Comparison of ENCODE assay signal across 10 cellular contexts in the genomic region with DNA sequence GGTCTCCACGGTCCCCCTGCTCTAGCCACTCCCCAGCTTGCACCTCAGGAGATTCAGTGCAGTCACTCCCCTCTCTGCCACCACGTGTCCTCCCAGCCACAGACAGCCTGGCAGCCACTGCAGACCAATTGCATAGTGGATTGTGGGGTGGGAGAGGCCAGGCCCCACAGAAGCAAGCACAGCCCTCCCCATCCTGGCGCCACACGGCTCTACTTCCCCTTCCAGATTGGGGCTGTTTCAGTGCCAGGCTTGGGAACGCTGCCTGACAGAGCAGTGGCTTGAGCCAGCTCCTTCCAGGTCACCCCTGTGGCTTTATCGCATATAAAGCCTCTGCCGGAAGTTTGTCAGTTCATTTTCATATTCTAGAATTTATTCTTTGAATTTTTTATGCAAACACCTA.
A peak's percentile ranks its signal among the peaks of the same experiment; 100 is the strongest.
DNase-seq lines count a peak whose midpoint lies in the region; TF ChIP-seq lines count a peak whose summit lies in the region.
"Had no signal": no experiment of that assay in that cellular context is flagged by ENCODE, and none has a peak within 500 bp of the region (broad histone marks: within the 10 kb centered on the region; RNA-seq: fewer than 3 reads in every experiment).

No MANE protein-coding gene starts in this region.

- TF ChIP-seq CTCF in coronary artery (IDR thresholded peaks at IDR 0.05) (no peak), GM20000 (IDR thresholded peaks at IDR 0.05; ENCODE audit: extremely low read depth, missing control alignments) (no peak)

- H3K79me1 ChIP-seq in mesendoderm (ENCODE audit: low read length), result no peaks in the 10 kb centered on the region

- H3K27ac ChIP-seq in coronary artery (peak overlapping the region; percentile 14 to 24), substantia nigra (ENCODE audit: low read depth, low read length, poor library complexity, severe bottlenecking) (no peak overlapping the region), mesendoderm (ENCODE audit: low read depth, low read length) (no peak overlapping the region)
- H3K27ac ChIP-seq: adrenal gland had no signal

- H4K5ac ChIP-seq in mesendoderm (ENCODE audit: low read length), result no peak overlapping the region

- H2BK15ac ChIP-seq in mesendoderm (replicated peaks; ENCODE audit: low read depth), result no peak overlapping the region

- H2BK120ac ChIP-seq in mesendoderm (ENCODE audit: low read depth, low read length), result no peak overlapping the region

- H2AK5ac ChIP-seq in mesendoderm (ENCODE audit: low read length), result no peak overlapping the region

- no peak overlapping the region for H3K23ac ChIP-seq in mesendoderm (ENCODE audit: low read length)

- no peaks in the 10 kb centered on the region for H3K36me3 ChIP-seq in mesendoderm (ENCODE audit: control insufficient read depth, insufficient read depth, low read length)
- H3K36me3 ChIP-seq: adrenal gland had no signal

- peaks cover 7% of the 10 kb centered on the region for H3K4me1 ChIP-seq in mesendoderm (ENCODE audit: control insufficient read depth, low read depth, low read length)

- H3K18ac ChIP-seq in mesendoderm (ENCODE audit: low read length), result no peak overlapping the region

- H3K27me3 ChIP-seq in mesendoderm (ENCODE audit: insufficient read depth, low read length, poor library complexity), result no peaks in the 10 kb centered on the region
- H3K27me3 ChIP-seq: adrenal gland had no signal

- H3K9ac ChIP-seq in mesendoderm (ENCODE audit: low read length), result no peak overlapping the region

- no peak overlapping the region for H3K56ac ChIP-seq in mesendoderm (ENCODE audit: low read length)

- no peak overlapping the region for H3K4ac ChIP-seq in mesendoderm (ENCODE audit: low read depth, low read length)

- peak; percentile 12 for DNase-seq in activated CD4-positive, alpha-beta T cell treated with anti-CD3 and anti-CD28 coated beads for 48 hours
- no peak for DNase-seq in activated CD4-positive, alpha-beta T cell treated with anti-CD3 and anti-CD28 coated beads for 4 hours
- DNase-seq in Kasumi-1 (lab: John Stamatoyannopoulos, UW) (peak; percentile 63), coronary artery (ENCODE audit: low spot score) (no peak), substantia nigra (lab: John Stamatoyannopoulos, UW) (peak in 27 of 49 donors; percentile 6 to 84 (median 27)), mesendoderm (no peak), COLO668 (lab: John Stamatoyannopoulos, UW; ENCODE audit: unreplicated experiment) (no peak), GM20000 (ENCODE audit: low spot score) (no peak)

- H4K8ac ChIP-seq in mesendoderm (ENCODE audit: low read depth, low read length), result no peak overlapping the region

- H3K79me2 ChIP-seq in mesendoderm (ENCODE audit: control insufficient read depth, insufficient read depth, low read length), result no peaks in the 10 kb centered on the region

- no peak overlapping the region for H2BK5ac ChIP-seq in mesendoderm (ENCODE audit: low read length)

- no CpG with 5 or more reads among the region's 7 CpGs for WGBS in mesendoderm (ENCODE audit: extremely low coverage, insufficient coverage, low lambda C conversion rate)

- H3K4me3 ChIP-seq in coronary artery (no peak overlapping the region), mesendoderm (ENCODE audit: low read length) (no peak overlapping the region)
- H3K4me3 ChIP-seq: A549, adrenal gland had no signal

- no peak overlapping the region for H3K4me2 ChIP-seq in mesendoderm (ENCODE audit: low read length)

Comparison
In these comparisons a context has a peak if more than half of its experiments do, and no peak if none do; other contexts are left out.
1. DNase-seq: peak in activated CD4-positive, alpha-beta T cell treated with anti-CD3 and anti-CD28 coated beads for 48 hours (single experiment), Kasumi-1 (2 of 2) and substantia nigra (27 of 49); none in activated CD4-positive, alpha-beta T cell treated with anti-CD3 and anti-CD28 coated beads for 4 hours (0 of 2), coronary artery (single experiment), mesendoderm (single experiment), COLO668 (single experiment) and GM20000 (single experiment).
2. H3K27ac ChIP-seq: peak in coronary artery (2 of 2); none in substantia nigra (single experiment) and mesendoderm (single experiment).